ENCODE assay signal across 2 cellular contexts in the genomic region with DNA sequence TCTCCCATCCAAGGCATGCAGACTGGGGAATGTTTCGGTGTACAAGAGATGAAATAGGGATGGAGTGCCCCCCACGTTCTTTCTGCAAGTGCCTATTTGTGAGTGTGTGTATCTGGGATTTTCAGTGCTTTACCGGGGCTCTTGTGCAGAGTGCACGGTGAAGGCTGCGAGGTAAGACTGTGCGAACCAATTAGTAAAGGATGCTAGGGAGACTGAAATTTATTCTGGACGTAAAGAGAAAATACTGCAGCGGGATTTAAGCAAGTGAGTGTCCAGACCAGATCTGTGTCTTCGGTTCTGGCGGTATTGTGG.
TF ChIP-seq lines count a peak whose summit lies in the region.

No MANE protein-coding gene starts in this region.

TF ChIP-seq in SK-N-SH, 30 proteins besides CTCF, POLR2A, EP300 and RAD21:
- TF ChIP-seq, protein P1, sequence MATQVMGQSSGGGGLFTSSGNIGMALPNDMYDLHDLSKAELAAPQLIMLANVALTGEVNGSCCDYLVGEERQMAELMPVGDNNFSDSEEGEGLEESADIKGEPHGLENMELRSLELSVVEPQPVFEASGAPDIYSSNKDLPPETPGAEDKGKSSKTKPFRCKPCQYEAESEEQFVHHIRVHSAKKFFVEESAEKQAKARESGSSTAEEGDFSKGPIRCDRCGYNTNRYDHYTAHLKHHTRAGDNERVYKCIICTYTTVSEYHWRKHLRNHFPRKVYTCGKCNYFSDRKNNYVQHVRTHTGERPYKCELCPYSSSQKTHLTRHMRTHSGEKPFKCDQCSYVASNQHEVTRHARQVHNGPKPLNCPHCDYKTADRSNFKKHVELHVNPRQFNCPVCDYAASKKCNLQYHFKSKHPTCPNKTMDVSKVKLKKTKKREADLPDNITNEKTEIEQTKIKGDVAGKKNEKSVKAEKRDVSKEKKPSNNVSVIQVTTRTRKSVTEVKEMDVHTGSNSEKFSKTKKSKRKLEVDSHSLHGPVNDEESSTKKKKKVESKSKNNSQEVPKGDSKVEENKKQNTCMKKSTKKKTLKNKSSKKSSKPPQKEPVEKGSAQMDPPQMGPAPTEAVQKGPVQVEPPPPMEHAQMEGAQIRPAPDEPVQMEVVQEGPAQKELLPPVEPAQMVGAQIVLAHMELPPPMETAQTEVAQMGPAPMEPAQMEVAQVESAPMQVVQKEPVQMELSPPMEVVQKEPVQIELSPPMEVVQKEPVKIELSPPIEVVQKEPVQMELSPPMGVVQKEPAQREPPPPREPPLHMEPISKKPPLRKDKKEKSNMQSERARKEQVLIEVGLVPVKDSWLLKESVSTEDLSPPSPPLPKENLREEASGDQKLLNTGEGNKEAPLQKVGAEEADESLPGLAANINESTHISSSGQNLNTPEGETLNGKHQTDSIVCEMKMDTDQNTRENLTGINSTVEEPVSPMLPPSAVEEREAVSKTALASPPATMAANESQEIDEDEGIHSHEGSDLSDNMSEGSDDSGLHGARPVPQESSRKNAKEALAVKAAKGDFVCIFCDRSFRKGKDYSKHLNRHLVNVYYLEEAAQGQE (IDR thresholded peaks at IDR 0.05; ENCODE audit: low read depth, low read length), result no peak
- TF ChIP-seq SMC3 (IDR thresholded peaks at IDR 0.05; ENCODE audit: low read depth, low read length), result peak; percentile 13; the same call in 1 of the 2 replicates

TF ChIP-seq in SK-N-SH treated with all-trans-retinoic acid at 6 μM for 48 hours, 23 proteins besides CTCF, POLR2A, EP300 and RAD21 (continued from another document):
- no peak for TF ChIP-seq PPARA (CRISPR knock-in tag; IDR thresholded peaks at IDR 0.05; ENCODE audit: borderline replicate concordance)
- no peak for TF ChIP-seq ESRRG (CRISPR knock-in tag; IDR thresholded peaks at IDR 0.05)
- TF ChIP-seq, protein P2, sequence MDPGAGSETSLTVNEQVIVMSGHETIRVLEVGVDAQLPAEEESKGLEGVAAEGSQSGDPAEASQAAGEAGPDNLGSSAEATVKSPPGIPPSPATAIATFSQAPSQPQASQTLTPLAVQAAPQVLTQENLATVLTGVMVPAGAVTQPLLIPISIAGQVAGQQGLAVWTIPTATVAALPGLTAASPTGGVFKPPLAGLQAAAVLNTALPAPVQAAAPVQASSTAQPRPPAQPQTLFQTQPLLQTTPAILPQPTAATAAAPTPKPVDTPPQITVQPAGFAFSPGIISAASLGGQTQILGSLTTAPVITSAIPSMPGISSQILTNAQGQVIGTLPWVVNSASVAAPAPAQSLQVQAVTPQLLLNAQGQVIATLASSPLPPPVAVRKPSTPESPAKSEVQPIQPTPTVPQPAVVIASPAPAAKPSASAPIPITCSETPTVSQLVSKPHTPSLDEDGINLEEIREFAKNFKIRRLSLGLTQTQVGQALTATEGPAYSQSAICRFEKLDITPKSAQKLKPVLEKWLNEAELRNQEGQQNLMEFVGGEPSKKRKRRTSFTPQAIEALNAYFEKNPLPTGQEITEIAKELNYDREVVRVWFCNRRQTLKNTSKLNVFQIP (CRISPR knock-in tag; IDR thresholded peaks at IDR 0.05; ENCODE audit: borderline replicate concordance, low read depth), result no peak
- TF ChIP-seq ARNTL (CRISPR knock-in tag; IDR thresholded peaks at IDR 0.05; ENCODE audit: borderline replicate concordance, low read depth), result no peak
- no peak for TF ChIP-seq TOX (CRISPR knock-in tag; IDR thresholded peaks at IDR 0.05; ENCODE audit: borderline replicate concordance)
- no peak for TF ChIP-seq ISL1 (CRISPR knock-in tag; IDR thresholded peaks at IDR 0.05)
- TF ChIP-seq ZNF8 (CRISPR knock-in tag; IDR thresholded peaks at IDR 0.05), result no peak
- no peak for TF ChIP-seq ZFP30 (CRISPR knock-in tag; IDR thresholded peaks at IDR 0.05)
- TF ChIP-seq CSDC2 (CRISPR knock-in tag; IDR thresholded peaks at IDR 0.05), result no peak
- TF ChIP-seq, protein P3, sequence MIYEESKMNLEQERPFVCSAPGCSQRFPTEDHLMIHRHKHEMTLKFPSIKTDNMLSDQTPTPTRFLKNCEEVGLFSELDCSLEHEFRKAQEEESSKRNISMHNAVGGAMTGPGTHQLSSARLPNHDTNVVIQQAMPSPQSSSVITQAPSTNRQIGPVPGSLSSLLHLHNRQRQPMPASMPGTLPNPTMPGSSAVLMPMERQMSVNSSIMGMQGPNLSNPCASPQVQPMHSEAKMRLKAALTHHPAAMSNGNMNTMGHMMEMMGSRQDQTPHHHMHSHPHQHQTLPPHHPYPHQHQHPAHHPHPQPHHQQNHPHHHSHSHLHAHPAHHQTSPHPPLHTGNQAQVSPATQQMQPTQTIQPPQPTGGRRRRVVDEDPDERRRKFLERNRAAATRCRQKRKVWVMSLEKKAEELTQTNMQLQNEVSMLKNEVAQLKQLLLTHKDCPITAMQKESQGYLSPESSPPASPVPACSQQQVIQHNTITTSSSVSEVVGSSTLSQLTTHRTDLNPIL (CRISPR knock-in tag; IDR thresholded peaks at IDR 0.05; ENCODE audit: low read depth), result no peak
- no peak for TF ChIP-seq SNAI2 (CRISPR knock-in tag; IDR thresholded peaks at IDR 0.05)
- TF ChIP-seq TCF4 (CRISPR knock-in tag; IDR thresholded peaks at IDR 0.05; ENCODE audit: borderline replicate concordance), result no peak
- no peak for TF ChIP-seq GLIS3 (CRISPR knock-in tag; IDR thresholded peaks at IDR 0.05)
- TF ChIP-seq, protein P4, sequence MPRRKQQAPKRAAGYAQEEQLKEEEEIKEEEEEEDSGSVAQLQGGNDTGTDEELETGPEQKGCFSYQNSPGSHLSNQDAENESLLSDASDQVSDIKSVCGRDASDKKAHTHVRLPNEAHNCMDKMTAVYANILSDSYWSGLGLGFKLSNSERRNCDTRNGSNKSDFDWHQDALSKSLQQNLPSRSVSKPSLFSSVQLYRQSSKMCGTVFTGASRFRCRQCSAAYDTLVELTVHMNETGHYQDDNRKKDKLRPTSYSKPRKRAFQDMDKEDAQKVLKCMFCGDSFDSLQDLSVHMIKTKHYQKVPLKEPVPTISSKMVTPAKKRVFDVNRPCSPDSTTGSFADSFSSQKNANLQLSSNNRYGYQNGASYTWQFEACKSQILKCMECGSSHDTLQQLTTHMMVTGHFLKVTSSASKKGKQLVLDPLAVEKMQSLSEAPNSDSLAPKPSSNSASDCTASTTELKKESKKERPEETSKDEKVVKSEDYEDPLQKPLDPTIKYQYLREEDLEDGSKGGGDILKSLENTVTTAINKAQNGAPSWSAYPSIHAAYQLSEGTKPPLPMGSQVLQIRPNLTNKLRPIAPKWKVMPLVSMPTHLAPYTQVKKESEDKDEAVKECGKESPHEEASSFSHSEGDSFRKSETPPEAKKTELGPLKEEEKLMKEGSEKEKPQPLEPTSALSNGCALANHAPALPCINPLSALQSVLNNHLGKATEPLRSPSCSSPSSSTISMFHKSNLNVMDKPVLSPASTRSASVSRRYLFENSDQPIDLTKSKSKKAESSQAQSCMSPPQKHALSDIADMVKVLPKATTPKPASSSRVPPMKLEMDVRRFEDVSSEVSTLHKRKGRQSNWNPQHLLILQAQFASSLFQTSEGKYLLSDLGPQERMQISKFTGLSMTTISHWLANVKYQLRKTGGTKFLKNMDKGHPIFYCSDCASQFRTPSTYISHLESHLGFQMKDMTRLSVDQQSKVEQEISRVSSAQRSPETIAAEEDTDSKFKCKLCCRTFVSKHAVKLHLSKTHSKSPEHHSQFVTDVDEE (CRISPR knock-in tag; IDR thresholded peaks at IDR 0.05), result no peak
- TF ChIP-seq, protein P5, sequence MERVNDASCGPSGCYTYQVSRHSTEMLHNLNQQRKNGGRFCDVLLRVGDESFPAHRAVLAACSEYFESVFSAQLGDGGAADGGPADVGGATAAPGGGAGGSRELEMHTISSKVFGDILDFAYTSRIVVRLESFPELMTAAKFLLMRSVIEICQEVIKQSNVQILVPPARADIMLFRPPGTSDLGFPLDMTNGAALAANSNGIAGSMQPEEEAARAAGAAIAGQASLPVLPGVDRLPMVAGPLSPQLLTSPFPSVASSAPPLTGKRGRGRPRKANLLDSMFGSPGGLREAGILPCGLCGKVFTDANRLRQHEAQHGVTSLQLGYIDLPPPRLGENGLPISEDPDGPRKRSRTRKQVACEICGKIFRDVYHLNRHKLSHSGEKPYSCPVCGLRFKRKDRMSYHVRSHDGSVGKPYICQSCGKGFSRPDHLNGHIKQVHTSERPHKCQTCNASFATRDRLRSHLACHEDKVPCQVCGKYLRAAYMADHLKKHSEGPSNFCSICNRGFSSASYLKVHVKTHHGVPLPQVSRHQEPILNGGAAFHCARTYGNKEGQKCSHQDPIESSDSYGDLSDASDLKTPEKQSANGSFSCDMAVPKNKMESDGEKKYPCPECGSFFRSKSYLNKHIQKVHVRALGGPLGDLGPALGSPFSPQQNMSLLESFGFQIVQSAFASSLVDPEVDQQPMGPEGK (CRISPR knock-in tag; IDR thresholded peaks at IDR 0.05; ENCODE audit: borderline replicate concordance), result no peak
- no peak for TF ChIP-seq ZNF565 (CRISPR knock-in tag; conservative IDR thresholded peaks at IDR 0.05; ENCODE audit: low read depth)
- TF ChIP-seq, protein P6, sequence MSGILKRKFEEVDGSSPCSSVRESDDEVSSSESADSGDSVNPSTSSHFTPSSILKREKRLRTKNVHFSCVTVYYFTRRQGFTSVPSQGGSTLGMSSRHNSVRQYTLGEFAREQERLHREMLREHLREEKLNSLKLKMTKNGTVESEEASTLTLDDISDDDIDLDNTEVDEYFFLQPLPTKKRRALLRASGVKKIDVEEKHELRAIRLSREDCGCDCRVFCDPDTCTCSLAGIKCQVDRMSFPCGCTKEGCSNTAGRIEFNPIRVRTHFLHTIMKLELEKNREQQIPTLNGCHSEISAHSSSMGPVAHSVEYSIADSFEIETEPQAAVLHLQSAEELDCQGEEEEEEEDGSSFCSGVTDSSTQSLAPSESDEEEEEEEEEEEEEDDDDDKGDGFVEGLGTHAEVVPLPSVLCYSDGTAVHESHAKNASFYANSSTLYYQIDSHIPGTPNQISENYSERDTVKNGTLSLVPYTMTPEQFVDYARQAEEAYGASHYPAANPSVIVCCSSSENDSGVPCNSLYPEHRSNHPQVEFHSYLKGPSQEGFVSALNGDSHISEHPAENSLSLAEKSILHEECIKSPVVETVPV (CRISPR knock-in tag; IDR thresholded peaks at IDR 0.05), result no peak
